8 cellular contexts compared by ENCODE assay signal in genomic region chr6:135180458-135181332, GRCh38. TPM values are rescaled to one million over a fixed set of nuclear protein-coding genes. Genes with fewer than 3 reads are reported as not detected.
DNase-seq lines count a peak whose midpoint lies in the region; ATAC-seq and TF ChIP-seq lines count a peak whose summit lies in the region.

Gene MYB, plus strand, starts transcription at chr6:135181308. Its CDS starts 206 bp downstream, at chr6:135181514.

- peak; percentile 70 for TF ChIP-seq POLR2A in GM10847 (IDR thresholded peaks at IDR 0.05; ENCODE audit: extremely low read depth, insufficient read length)

- intact Hi-C loops in Right ventricle myocardium superior (cut with DNase I): no loop called here

- ATAC-seq in HG02610 (IDR thresholded peaks at IDR 0.05; ENCODE audit: unreplicated experiment) (peak; percentile 25), Right ventricle myocardium superior (ENCODE audit: poor library complexity) (peak; percentile 83)

- DNase-seq in NCI-H1048 (lab: John Stamatoyannopoulos, UW) (peak; percentile 54), SK-N-DZ (ENCODE audit: low spot score) (peak; percentile 75), Right ventricle myocardium superior (peak; percentile 59), putamen (ENCODE audit: low spot score) (peak; percentile 40), middle frontal gyrus (ENCODE audit: extremely low spot score, low spot score) (no peak)
- DNase-seq in activated gamma-delta T cell treated with anti-CD3 and anti-CD28 coated beads, Interleukin-2, amount 50 U/mL, for 16 hours (ENCODE audit: low read depth): peak; percentile 63

RNA-seq across cellular contexts. Expression of gene MYB, which starts in this region (rescaled TPM):
- 6.8 and 7.2 TPM in 2 replicates for polyA plus RNA-seq in SK-N-DZ (2014; cell fraction: cytosol; rRNA removed)
- 6.3 and 7.1 TPM in 2 replicates for polyA plus RNA-seq in SK-N-DZ (2014; cell fraction: nucleus; rRNA removed)
- total RNA-seq in Right ventricle myocardium superior: 0.22 TPM

Comparison
In these comparisons a context has a peak if more than half of its experiments do, and no peak if none do; other contexts are left out.
1. Peak in DNase-seq and ATAC-seq in Right ventricle myocardium superior; RNA of the gene not detected or under 1 TPM.